ENCODE assay signal across 13 cellular contexts in genomic region chr2:135030826-135031225, GRCh38. TPM values are rescaled to one million over a fixed set of nuclear protein-coding genes. Genes with fewer than 3 reads are reported as not detected.
DNase-seq lines count a peak whose midpoint lies in the region; ATAC-seq and TF ChIP-seq lines count a peak whose summit lies in the region.
"Had no signal": no experiment of that assay in that cellular context is flagged by ENCODE, and none has a peak within 500 bp of the region (broad histone marks: within the 10 kb centered on the region; RNA-seq: fewer than 3 reads in every experiment).

No MANE protein-coding gene starts in this region.

- H3K36me3 ChIP-seq in brain microvascular endothelial cell (replicated peaks), result no peaks in the 10 kb centered on the region
- H3K36me3 ChIP-seq: heart right ventricle had no signal

- in situ Hi-C loops in brain microvascular endothelial cell (cut with HindIII; ENCODE audit: low pct_ligation_motif_present, low sequenced_read_pairs), result no loop called here

- peak; percentile 38 for ATAC-seq in left lobe of liver
- ATAC-seq in HG03095 (IDR thresholded peaks at IDR 0.05; ENCODE audit: unreplicated experiment), result no peak
- ATAC-seq: heart right ventricle, natural killer cell had no signal

- peak; percentile 24 for DNase-seq in ELR (ENCODE audit: low read depth)
- peak; percentile 48 for DNase-seq in LHCN-M2 (ENCODE audit: low read depth)
- peak; percentile 51 for DNase-seq in brain microvascular endothelial cell
- DNase-seq in left lobe of liver (ENCODE audit: low spot score), result no peak
- no peak for DNase-seq in GM19240 (ENCODE audit: insufficient read length, low spot score)
- no peak for DNase-seq in globus pallidus (ENCODE audit: low spot score)
- DNase-seq in NOMO-1 treated with dmso at 0.1 percent for 144 hours (lab: John Stamatoyannopoulos, UW; ENCODE audit: unreplicated experiment), result no peak
- DNase-seq: heart right ventricle, natural killer cell, NCI-H2227 treated with DMSO at 0.1 percent for 48 hours had no signal

- TF ChIP-seq CTCF in brain microvascular endothelial cell (IDR thresholded peaks at IDR 0.05; ENCODE audit: low read depth, low read length, missing control alignments), result no peak

- no peak overlapping the region for H3K4me3 ChIP-seq in brain microvascular endothelial cell (ENCODE audit: low read depth, low read length)
- H3K4me3 ChIP-seq: heart right ventricle had no signal

- no peaks in the 10 kb centered on the region for H3K27me3 ChIP-seq in brain microvascular endothelial cell (replicated peaks)

- H3K27ac ChIP-seq in brain microvascular endothelial cell, result no peak overlapping the region
- H3K27ac ChIP-seq: heart right ventricle, HL-60 had no signal

RNA-seq across cellular contexts. Expression of gene MAP3K19, which starts 16.4 kb away (rescaled TPM):
- total RNA-seq in LHCN-M2 (2014; rRNA removed) (not detected in 2 replicates), left lobe of liver (not detected)
- polyA plus RNA-seq in LHCN-M2 (2012), result not detected
- total RNA-seq: H1, heart right ventricle, natural killer cell had no signal
- polyA plus RNA-seq: H1, heart right ventricle had no signal

RNA-seq across cellular contexts. Expression of gene RAB3GAP1, which starts 21.3 kb away (rescaled TPM):
- total RNA-seq in LHCN-M2 (2014; rRNA removed) (42.4 and 45.4 TPM in 2 replicates), left lobe of liver (13.1 TPM)
- polyA plus RNA-seq in LHCN-M2 (2012), result 22.4 TPM

Comparison
In these comparisons a context has a peak if more than half of its experiments do, and no peak if none do; other contexts are left out.
1. DNase-seq: peak in ELR (single experiment), LHCN-M2 (single experiment) and brain microvascular endothelial cell (single experiment); none in left lobe of liver (single experiment), GM19240 (single experiment), globus pallidus (single experiment) and NOMO-1 treated with dmso at 0.1 percent for 144 hours (single experiment).